18 cellular contexts compared by ENCODE assay signal in the genomic region with DNA sequence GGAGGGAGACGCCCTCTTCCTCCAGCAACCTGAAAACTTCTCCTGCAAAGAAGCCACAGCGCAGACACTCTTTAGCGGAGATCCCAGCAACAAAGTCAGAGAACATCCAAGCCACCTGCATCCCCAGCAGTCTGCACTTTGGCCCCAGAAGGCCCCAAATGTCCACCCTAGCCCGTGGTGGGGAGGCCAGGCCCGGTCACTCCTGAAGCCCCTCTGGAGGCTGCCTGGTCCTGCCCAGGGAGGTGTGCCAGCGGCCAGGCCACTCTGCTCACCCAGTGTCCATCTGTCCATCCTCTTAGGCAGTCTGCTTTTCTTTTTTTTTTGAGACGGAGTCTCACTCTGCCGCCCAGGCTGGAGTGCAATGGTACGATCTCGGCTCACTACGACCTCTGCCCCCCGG.
"Had no signal": no experiment of that assay in that cellular context is flagged by ENCODE, and none has a peak within 500 bp of the region (broad histone marks: within the 10 kb centered on the region; RNA-seq: fewer than 3 reads in every experiment).

No MANE protein-coding gene starts in this region.

- H3K27me3 ChIP-seq: right lobe of liver, testis had no signal

- H3K27ac ChIP-seq: esophagus squamous epithelium, parathyroid adenoma, right lobe of liver, testis, tibial artery had no signal

- DNase-seq: cortex of kidney; effector memory CD8-positive, alpha-beta T cell; erythroblast; esophagus squamous epithelium; foreskin melanocyte; mucosa of descending colon; naive B cell; right lobe of liver; small intestine; stimulated activated CD4-positive, alpha-beta T cell treated with anti-CD3 and anti-CD28 coated beads, Interleukin-15, amount 100 ng/mL, for 24 hours; stimulated activated CD4-positive, alpha-beta T cell treated with anti-CD3 and anti-CD28 coated beads, Interleukin-2, amount 100 ng/mL, for 48 hours; stimulated activated naive CD4-positive, alpha-beta T cell treated with Interleukin-2 at 50 U/mL for 16 hours; substantia nigra; testis had no signal

- H2AFZ ChIP-seq: parathyroid adenoma had no signal

- ATAC-seq: effector memory CD8-positive, alpha-beta T cell; mucosa of descending colon; natural killer cell treated with Interleukin-12 subunit alpha and Interleukin-12 subunit beta and Interleukin-15 and Interleukin-18, amount 100 ng/mL, for 72 hours; right lobe of liver had no signal

- H3K9ac ChIP-seq: parathyroid adenoma had no signal

- H3K4me3 ChIP-seq: esophagus squamous epithelium, lung, mucosa of descending colon, right lobe of liver, testis, tibial artery had no signal

- H3K79me2 ChIP-seq: parathyroid adenoma had no signal

- H3K9me3 ChIP-seq: esophagus squamous epithelium, mucosa of descending colon, right lobe of liver, testis, tibial artery had no signal
